ENCODE assay signal across 8 cellular contexts in genomic region chr18:23689616-23690504, GRCh38. TPM values are rescaled to one million over a fixed set of nuclear protein-coding genes. Genes with fewer than 3 reads are reported as not detected.
DNase-seq lines count a peak whose midpoint lies in the region; ATAC-seq, FAIRE-seq and TF ChIP-seq lines count a peak whose summit lies in the region.

No MANE protein-coding gene starts in this region.

- intact Hi-C loops in Caco-2 (cut with micrococcal nuclease; ENCODE audit: unreplicated experiment), result no loop called here
- intact Hi-C loops in kidney (cut with DNase I), result no loop called here

- no peaks in the 10 kb centered on the region for H3K27me3 ChIP-seq in Caco-2 (replicated peaks; ENCODE audit: control insufficient read depth, insufficient read depth, low read length)
- peaks cover 50% of the 10 kb centered on the region for H3K27me3 ChIP-seq in HUES64 (ENCODE audit: insufficient read depth, low read length)

- TF ChIP-seq CTCF in Caco-2 (IDR thresholded peaks at IDR 0.05; ENCODE audit: insufficient read depth in 1 of 2, low read depth in 1 of 2, low read length in 1 of 2, severe bottlenecking in 1 of 2, unreplicated experiment in 1 of 2) (no peak), astrocyte of the cerebellum (IDR thresholded peaks at IDR 0.05; ENCODE audit: low read depth, low read length, missing control alignments) (no peak), kidney (IDR thresholded peaks at IDR 0.05; ENCODE audit: borderline replicate concordance, extremely low read depth, insufficient read depth) (no peak)

- H3K27ac ChIP-seq in HUES64 (ENCODE audit: low read depth, low read length) (no peak overlapping the region), kidney (ENCODE audit: low read depth in 2 of 2, low read length in 2 of 2) (no peak overlapping the region)

- no peak for ATAC-seq in GM19035 (IDR thresholded peaks at IDR 0.05; ENCODE audit: unreplicated experiment)

- H3K9ac ChIP-seq in HUES64 (ENCODE audit: low read depth, low read length) (no peak overlapping the region), kidney (ENCODE audit: low read length in 2 of 2) (no peak overlapping the region)

- H3K9me3 ChIP-seq in Caco-2 (no peaks in the 10 kb centered on the region), HUES64 (ENCODE audit: insufficient read depth, low read depth, low read length) (no peaks in the 10 kb centered on the region), kidney (ENCODE audit: control insufficient read depth in 1 of 2, low read length in 2 of 2) (no peaks in the 10 kb centered on the region)

- POLR2A ChIA-PET in Caco-2 (lab: Charles Lee), result no interaction called here

- DNase-seq in Caco-2 (peak in 1 of 2 experiments; percentile 40), astrocyte of the cerebellum (ENCODE audit: low read depth) (no peak), kidney (peak; percentile 75), hypothalamus (lab: John Stamatoyannopoulos, UW) (no peak), NOMO-1 (lab: John Stamatoyannopoulos, UW; ENCODE audit: unreplicated experiment in 2 of 2) (no peak)
- DNase-seq in stimulated activated CD8-positive, alpha-beta memory T cell treated with anti-CD3 and anti-CD28 coated beads, Interleukin-4, amount 100 ng/mL, for 48 hours, result peak; percentile 38

- no peaks in the 10 kb centered on the region for H3K9me3 Mint-ChIP-seq in Caco-2 (ENCODE audit: unreplicated experiment)

- CTCF ChIA-PET in Caco-2 (lab: Charles Lee), result no interaction called here

- 2% methylated on average over 85 of the region's 85 CpGs for WGBS in HUES64

- H3K27ac Mint-ChIP-seq in Caco-2 (ENCODE audit: unreplicated experiment), result no peak overlapping the region

- H3K27me3 Mint-ChIP-seq in Caco-2 (ENCODE audit: insufficient read depth, unreplicated experiment), result no peaks in the 10 kb centered on the region

- no peak for FAIRE-seq in kidney (lab: Jason Lieb, UNC)

- peaks cover 11% of the 10 kb centered on the region; the same call in 1 of the 2 replicates for H3K4me1 ChIP-seq in Caco-2
- H3K4me1 ChIP-seq in HUES64 (ENCODE audit: insufficient read depth, low read length), result 0 out of 2 replicates have a peak, but pooled peaks cover 4% of the 10 kb centered on the region
- H3K4me1 ChIP-seq in kidney (ENCODE audit: control insufficient read depth in 1 of 2, insufficient read depth in 1 of 2, low read depth in 1 of 2, low read length in 2 of 2), result peaks cover 0 to 8% of the 10 kb centered on the region in 2 donors

- H3K4me3 Mint-ChIP-seq in Caco-2 (ENCODE audit: unreplicated experiment), result peak overlapping the region; percentile 80

- H3K4me3 ChIP-seq in Caco-2 (ENCODE audit: low read depth, low read length) (peak overlapping the region; percentile 67), HUES64 (ENCODE audit: low read length) (peak overlapping the region; percentile 53), astrocyte of the cerebellum (ENCODE audit: low read depth, low read length) (peak overlapping the region; percentile 36), kidney (ENCODE audit: low read length in 2 of 2) (peak overlapping the region in 1 of 2 donors; percentile 4)

- in situ Hi-C loops in astrocyte of the cerebellum (cut with HindIII; ENCODE audit: low sequenced_read_pairs), result no loop called here

- no TSS peak for BruUV-seq in Caco-2 (replicated peaks; lab: Mats Ljungman, UMichigan)

- H3K36me3 Mint-ChIP-seq in Caco-2 (ENCODE audit: insufficient read depth, unreplicated experiment), result peaks cover 5% of the 10 kb centered on the region

- H3K36me3 ChIP-seq in Caco-2 (ENCODE audit: control insufficient read depth, insufficient read depth, low read length) (no peaks in the 10 kb centered on the region), HUES64 (ENCODE audit: insufficient read depth, low read length) (no peaks in the 10 kb centered on the region), kidney (ENCODE audit: control insufficient read depth in 1 of 2, insufficient read depth in 2 of 2, low read length in 2 of 2) (no peaks in the 10 kb centered on the region)

- H3K4me1 Mint-ChIP-seq in Caco-2 (ENCODE audit: low read depth, unreplicated experiment), result peaks cover 14% of the 10 kb centered on the region

RNA-seq across cellular contexts. Expression of gene LAMA3, which starts 0.6 kb away (rescaled TPM):
- total RNA-seq in Caco-2 (2022) (34.6 and 37.9 TPM in 2 replicates), kidney (66.0 TPM)
- 1.2 TPM for polyA plus RNA-seq in HUES64 (2013, experiment 1 of 2)
- 0.19 TPM for polyA plus RNA-seq in HUES64 (2013, experiment 2 of 2)
- 4.4 TPM for polyA plus RNA-seq in kidney (ENCODE audit: insufficient read depth, low read depth, low replicate concordance)

RNA-seq across cellular contexts. Expression of gene ANKRD29, which starts 27.1 kb away (rescaled TPM):
- 7.3 and 8.2 TPM in 2 replicates for total RNA-seq in Caco-2 (2022)
- 0.95 TPM for polyA plus RNA-seq in HUES64 (2013, experiment 1 of 2)
- polyA plus RNA-seq in HUES64 (2013, experiment 2 of 2), result 3.0 TPM
- total RNA-seq in kidney, result 4.9 TPM
- polyA plus RNA-seq in kidney (ENCODE audit: insufficient read depth, low read depth, low replicate concordance), result 5.2 TPM

Comparison
In these comparisons a context has a peak if more than half of its experiments do, and no peak if none do; other contexts are left out.
1. DNase-seq: peak in kidney (single experiment) and stimulated activated CD8-positive, alpha-beta memory T cell treated with anti-CD3 and anti-CD28 coated beads, Interleukin-4, amount 100 ng/mL, for 48 hours (single experiment); none in astrocyte of the cerebellum (single experiment), hypothalamus (0 of 51) and NOMO-1 (0 of 2).